In genomic region chr4:8030121-8030781, GRCh38 we compare ENCODE assay signal across 3 cellular contexts.
TF ChIP-seq lines count a peak whose summit lies in the region.

No MANE protein-coding gene starts in this region.

TF ChIP-seq in IMR-90, 13 proteins besides CTCF, POLR2A, EP300 and RAD21:
- no peak for TF ChIP-seq CEBPB (IDR thresholded peaks at IDR 0.05; ENCODE audit: low read depth, low read length)
- no peak for TF ChIP-seq MAZ (IDR thresholded peaks at IDR 0.05; ENCODE audit: borderline replicate concordance, low read depth, low read length)
- TF ChIP-seq BHLHE40 (IDR thresholded peaks at IDR 0.05; ENCODE audit: low read depth, low read length): no peak
- TF ChIP-seq CHD1 (IDR thresholded peaks at IDR 0.05; ENCODE audit: low read depth, low read length): no peak
TF ChIP-seq in IMR-90: peak in this region for 0.

TF ChIP-seq in H1, 55 proteins besides CTCF, POLR2A, EP300 and RAD21:
- TF ChIP-seq YY1 (IDR thresholded peaks at IDR 0.05; ENCODE audit: low read depth, low read length): no peak
- TF ChIP-seq BACH1 (IDR thresholded peaks at IDR 0.05; ENCODE audit: low read length): no peak
- no peak for TF ChIP-seq GABPA (IDR thresholded peaks at IDR 0.05; ENCODE audit: borderline replicate concordance, insufficient read depth, low read length)
- TF ChIP-seq CTBP2 (IDR thresholded peaks at IDR 0.05; ENCODE audit: borderline replicate concordance, insufficient read depth, insufficient read length, low read length): no peak
- TF ChIP-seq CBX8 (IDR thresholded peaks at IDR 0.05; ENCODE audit: borderline replicate concordance, low read depth, low read length): no peak
- no peak for TF ChIP-seq SP4 (IDR thresholded peaks at IDR 0.05; ENCODE audit: low read length)
- no peak for TF ChIP-seq GTF2F1 (IDR thresholded peaks at IDR 0.05; ENCODE audit: borderline replicate concordance, low read depth, low read length)
- no peak for TF ChIP-seq BRCA1 (IDR thresholded peaks at IDR 0.05; ENCODE audit: low read depth, low read length)
- no peak for TF ChIP-seq SUZ12 (IDR thresholded peaks at IDR 0.05; ENCODE audit: low read length)
- no peak for TF ChIP-seq KDM5A (IDR thresholded peaks at IDR 0.05; ENCODE audit: low read length)
- TF ChIP-seq ASH2L (IDR thresholded peaks at IDR 0.05; ENCODE audit: low read length): no peak
- no peak for TF ChIP-seq TEAD4 (IDR thresholded peaks at IDR 0.05; ENCODE audit: low read depth, low read length)
- TF ChIP-seq FOSL1 (IDR thresholded peaks at IDR 0.05; ENCODE audit: insufficient read depth, low read depth, low read length): no peak
- TF ChIP-seq SP2 (IDR thresholded peaks at IDR 0.05; ENCODE audit: low read length): no peak
- TF ChIP-seq EGR1 (IDR thresholded peaks at IDR 0.05; ENCODE audit: borderline replicate concordance, low read depth, low read length): no peak
- no peak for TF ChIP-seq TAF7 (optimal IDR thresholded peaks at IDR 0.05; ENCODE audit: borderline replicate concordance, low read depth, low read length)
- no peak for TF ChIP-seq SIRT6 (IDR thresholded peaks at IDR 0.05; ENCODE audit: low read length)
- no peak for TF ChIP-seq MAX (IDR thresholded peaks at IDR 0.05)
- TF ChIP-seq POU5F1 (IDR thresholded peaks at IDR 0.05; ENCODE audit: low read depth, low read length): no peak
- no peak for TF ChIP-seq CREB1 (IDR thresholded peaks at IDR 0.05)

TF ChIP-seq in SK-N-SH treated with all-trans-retinoic acid at 6 μM for 48 hours, 23 proteins besides CTCF, POLR2A, EP300 and RAD21:
- TF ChIP-seq CSRNP3 (CRISPR knock-in tag; IDR thresholded peaks at IDR 0.05) (no peak), ARNTL (CRISPR knock-in tag; IDR thresholded peaks at IDR 0.05; ENCODE audit: borderline replicate concordance, low read depth) (no peak), POU6F1 (CRISPR knock-in tag; IDR thresholded peaks at IDR 0.05; ENCODE audit: borderline replicate concordance, low read depth) (no peak), CSDC2 (CRISPR knock-in tag; IDR thresholded peaks at IDR 0.05) (no peak), GLIS3 (CRISPR knock-in tag; IDR thresholded peaks at IDR 0.05) (no peak), RARB (CRISPR knock-in tag; IDR thresholded peaks at IDR 0.05) (no peak), ZFP30 (CRISPR knock-in tag; IDR thresholded peaks at IDR 0.05) (no peak), PATZ1 (CRISPR knock-in tag; IDR thresholded peaks at IDR 0.05; ENCODE audit: borderline replicate concordance) (no peak), ISL1 (CRISPR knock-in tag; IDR thresholded peaks at IDR 0.05) (no peak)
